ENCODE assay signal across 11 cellular contexts in the genomic region with DNA sequence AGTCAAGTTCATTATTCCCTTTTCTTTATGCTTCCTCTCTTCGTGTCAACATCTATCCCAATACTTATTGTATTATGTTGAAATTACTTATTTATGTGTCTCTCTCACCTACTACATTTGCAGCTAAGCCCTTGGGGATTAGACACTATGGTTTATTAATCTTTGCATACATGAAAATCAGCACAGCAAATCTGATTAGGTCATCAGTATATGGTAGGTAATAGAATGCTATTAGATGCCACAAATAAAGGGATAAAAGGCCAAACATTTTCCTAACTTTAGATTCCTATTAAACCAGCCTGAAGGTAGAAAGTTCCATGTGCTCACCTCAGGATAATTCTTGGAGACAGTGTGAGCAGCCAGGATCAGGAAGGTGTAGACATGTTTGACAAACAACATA.
"Had no signal": no experiment of that assay in that cellular context is flagged by ENCODE, and none has a peak within 500 bp of the region (broad histone marks: within the 10 kb centered on the region; RNA-seq: fewer than 3 reads in every experiment).

No MANE protein-coding gene starts in this region.

- H3K4me1 Mint-ChIP-seq: GM23338, H9 had no signal

- ATAC-seq: GM23338, HCT116 had no signal

- H3K4me2 ChIP-seq: GM23338 had no signal

- H3K4me1 ChIP-seq: HAP-1 had no signal

- H3K9ac ChIP-seq: GM23248 had no signal

- H3K4me3 Mint-ChIP-seq: GM23338, H9, HFFc6 had no signal

- FAIRE-seq: H1, H54 had no signal

- H3K9me3 Mint-ChIP-seq: GM23338, H9, HFFc6 had no signal

- H3K27ac Mint-ChIP-seq: GM23338, H9, HFFc6 had no signal

- DNase-seq: GM23248, GOT3, H7, H9, HCEC 1CT, HFFc6 had no signal

- H3K36me3 ChIP-seq: HAP-1 had no signal

- H2AFZ ChIP-seq: GM23248, GM23338 had no signal

- H3K4me3 ChIP-seq: GM23248, GM23338, HAP-1 had no signal

- H3K9me3 ChIP-seq: HAP-1 had no signal

- H3K27ac ChIP-seq: GM23248 had no signal
